ENCODE assay signal across 15 cellular contexts in genomic region chrX:23804578-23804977, GRCh38. TPM values are rescaled to one million over a fixed set of nuclear protein-coding genes. Genes with fewer than 3 reads are reported as not detected.
DNase-seq lines count a peak whose midpoint lies in the region; ATAC-seq and TF ChIP-seq lines count a peak whose summit lies in the region.
"Had no signal": no experiment of that assay in that cellular context is flagged by ENCODE, and none has a peak within 500 bp of the region (broad histone marks: within the 10 kb centered on the region; RNA-seq: fewer than 3 reads in every experiment).

No MANE protein-coding gene starts in this region.

- WGBS in mesenchymal stem cell: 95% methylated on average over 3 of the region's 3 CpGs

- H2BK5ac ChIP-seq in mesenchymal stem cell (ENCODE audit: low read depth, low read length, poor library complexity, severe bottlenecking): no peak overlapping the region

- H3K4ac ChIP-seq in mesenchymal stem cell (ENCODE audit: low read depth in 1 of 2, low read length in 2 of 2): no peak overlapping the region

- H3K18ac ChIP-seq in mesenchymal stem cell (ENCODE audit: low read depth in 1 of 2, low read length in 2 of 2): no peak overlapping the region

- no peak overlapping the region for H2BK12ac ChIP-seq in mesenchymal stem cell (ENCODE audit: low read length in 2 of 2)

- no peak overlapping the region for H3K4me3 ChIP-seq in OCI-LY7 (ENCODE audit: low read depth, low read length, poor library complexity, severe bottlenecking)
- H3K4me3 ChIP-seq in brain microvascular endothelial cell (ENCODE audit: low read depth, low read length): no peak overlapping the region
- no peak overlapping the region for H3K4me3 ChIP-seq in mesenchymal stem cell (ENCODE audit: insufficient read depth in 1 of 2, low read depth in 1 of 2, low read length in 2 of 2)
- peak overlapping the region; percentile 38 for H3K4me3 ChIP-seq in thoracic aorta
- H3K4me3 ChIP-seq: dorsolateral prefrontal cortex, tibial artery had no signal

- POLR2A ChIA-PET in OCI-LY7 (lab: Charles Lee): no interaction called here

- no peak overlapping the region for H4K8ac ChIP-seq in mesenchymal stem cell (ENCODE audit: low read length)

- no peak overlapping the region for H4K91ac ChIP-seq in mesenchymal stem cell (ENCODE audit: low read length)

- 0 out of 2 replicates have a peak overlapping the region, but pooled peaks have one; percentile 41 for H2AFZ ChIP-seq in OCI-LY7 (ENCODE audit: low read length)
- no peak overlapping the region for H2AFZ ChIP-seq in mesenchymal stem cell (ENCODE audit: low read depth, low read length)

- intact Hi-C loops in OCI-LY7 (cut with micrococcal nuclease; ENCODE audit: unreplicated experiment): no loop called here

- no peak for DNase-seq in OCI-LY7 (ENCODE audit: low spot score)
- no peak for DNase-seq in brain microvascular endothelial cell
- no peak for DNase-seq in mesenchymal stem cell
- DNase-seq in thoracic aorta (ENCODE audit: low spot score): no peak
- DNase-seq in DMS53 (lab: John Stamatoyannopoulos, UW): no peak
- no peak for DNase-seq in SKM-1 treated with dmso at 0.1 percent for 144 hours (lab: John Stamatoyannopoulos, UW; ENCODE audit: unreplicated experiment)
- DNase-seq in NCI-H345 (lab: John Stamatoyannopoulos, UW): no peak
- DNase-seq: amygdala, DND-41, dorsolateral prefrontal cortex, NCI-H187 treated with DMSO at 0.1 percent for 48 hours, NCI-H526, posterior cingulate gyrus, SHP77 had no signal

- in situ Hi-C loops in brain microvascular endothelial cell (cut with HindIII; ENCODE audit: low pct_ligation_motif_present, low sequenced_read_pairs): no loop called here

- no peaks in the 10 kb centered on the region for H4K20me1 ChIP-seq in OCI-LY7 (ENCODE audit: insufficient read depth, low read length)

- H3K27me3 ChIP-seq in brain microvascular endothelial cell (replicated peaks) (no peaks in the 10 kb centered on the region), mesenchymal stem cell (ENCODE audit: control insufficient read depth in 1 of 2, insufficient read depth in 1 of 2, low read length in 2 of 2) (no peaks in the 10 kb centered on the region), thoracic aorta (replicated peaks; ENCODE audit: insufficient read depth) (no peaks in the 10 kb centered on the region)
- H3K27me3 ChIP-seq: tibial artery had no signal

- no peaks in the 10 kb centered on the region for H3K9me2 ChIP-seq in OCI-LY7 (ENCODE audit: insufficient read depth, low read length)

- H3K9me3 ChIP-seq in OCI-LY7 (ENCODE audit: low read length) (no peaks in the 10 kb centered on the region), mesenchymal stem cell (ENCODE audit: control insufficient read depth, low read length) (no peaks in the 10 kb centered on the region), thoracic aorta (no peaks in the 10 kb centered on the region)
- H3K9me3 ChIP-seq: tibial artery had no signal

- H3K4me2 ChIP-seq in OCI-LY7 (ENCODE audit: low read length) (no peak overlapping the region), mesenchymal stem cell (ENCODE audit: low read length, poor library complexity, severe bottlenecking) (no peak overlapping the region)

- no peak overlapping the region for H3K27ac ChIP-seq in OCI-LY7 (ENCODE audit: low read depth, low read length, poor library complexity, severe bottlenecking)
- peak overlapping the region; percentile 68 for H3K27ac ChIP-seq in brain microvascular endothelial cell
- H3K27ac ChIP-seq in mesenchymal stem cell (ENCODE audit: low read length, poor library complexity, severe bottlenecking): peak overlapping the region; percentile 84
- peak overlapping the region; percentile 74 to 78 for H3K27ac ChIP-seq in thoracic aorta

- no peak overlapping the region for H3K9ac ChIP-seq in mesenchymal stem cell (ENCODE audit: low read length)

- no peaks in the 10 kb centered on the region for H3K36me3 ChIP-seq in OCI-LY7 (ENCODE audit: insufficient read depth, low read length)
- no peaks in the 10 kb centered on the region for H3K36me3 ChIP-seq in brain microvascular endothelial cell (replicated peaks)
- H3K36me3 ChIP-seq in mesenchymal stem cell (ENCODE audit: control insufficient read depth in 1 of 2, insufficient read depth in 2 of 2, low read depth in 1 of 2, low read length in 2 of 2): no peaks in the 10 kb centered on the region
- no peaks in the 10 kb centered on the region for H3K36me3 ChIP-seq in thoracic aorta
- H3K36me3 ChIP-seq: tibial artery had no signal

- no peak overlapping the region for H3K14ac ChIP-seq in mesenchymal stem cell (ENCODE audit: low read length in 2 of 2)

- H2AK5ac ChIP-seq in mesenchymal stem cell (ENCODE audit: low read length, severe bottlenecking): no peak overlapping the region

- no peak overlapping the region for H2BK15ac ChIP-seq in mesenchymal stem cell (ENCODE audit: low read depth, poor library complexity, severe bottlenecking)

- TF ChIP-seq CTCF in OCI-LY7 (conservative IDR thresholded peaks at IDR 0.05; ENCODE audit: low read length) (no peak), brain microvascular endothelial cell (IDR thresholded peaks at IDR 0.05; ENCODE audit: low read depth, low read length, missing control alignments) (no peak), thoracic aorta (IDR thresholded peaks at IDR 0.05) (no peak)

- H3K79me2 ChIP-seq in OCI-LY7 (ENCODE audit: insufficient read depth, low read depth, low read length): no peaks in the 10 kb centered on the region

- no peak overlapping the region for H2BK120ac ChIP-seq in mesenchymal stem cell (ENCODE audit: low read depth, low read length)

- no TSS peak for BruUV-seq in OCI-LY7 (replicated peaks; lab: Mats Ljungman, UMichigan)

- H3K4me1 ChIP-seq in OCI-LY7 (ENCODE audit: insufficient read depth, low read length, poor library complexity, severe bottlenecking) (peaks cover 20% of the 10 kb centered on the region), mesenchymal stem cell (ENCODE audit: control insufficient read depth, insufficient read depth, low read depth, low read length) (peaks cover 6% of the 10 kb centered on the region), thoracic aorta (ENCODE audit: control insufficient read depth in 1 of 2, low read depth in 2 of 2) (peaks cover 2 to 12% of the 10 kb centered on the region in 2 donors)

- no peak overlapping the region for H3K23ac ChIP-seq in mesenchymal stem cell (ENCODE audit: low read length in 2 of 2)

- CTCF ChIA-PET in OCI-LY7 (lab: Charles Lee; ENCODE audit: unreplicated experiment): no interaction called here

- H3K79me1 ChIP-seq in mesenchymal stem cell (replicated peaks; ENCODE audit: low read length, poor library complexity, severe bottlenecking): no peaks in the 10 kb centered on the region

- ATAC-seq in thoracic aorta (ENCODE audit: insufficient number of reproducible peaks, low FRiP score, low read depth): no peak

RNA-seq across cellular contexts. Expression of gene SAT1, which starts 21.6 kb away (rescaled TPM):
- 46.9 and 75.9 TPM in 2 replicates for total RNA-seq in OCI-LY7 (2014; rRNA removed; shearing (Covaris generic))
- total RNA-seq in OCI-LY7 (2022) (50.7 and 56.8 TPM in 2 replicates), thoracic aorta (100 to 1,000 TPM; 660 to 763 TPM)
- polyA plus RNA-seq in mesenchymal stem cell (2013, experiment 1 of 2): 314 TPM
- polyA plus RNA-seq in mesenchymal stem cell (2013, experiment 2 of 2): 311 TPM

Comparison
In these comparisons a context has a peak if more than half of its experiments do, and no peak if none do; other contexts are left out.
1. RNA of gene SAT1, which starts 21.6 kb away (total RNA-seq): 660 to 763 TPM in thoracic aorta; 46.9 to 75.9 TPM in OCI-LY7; every median in the first group is over 4 times any median in the second.